Comparison of ENCODE assay signal across 7 cellular contexts in the genomic region with DNA sequence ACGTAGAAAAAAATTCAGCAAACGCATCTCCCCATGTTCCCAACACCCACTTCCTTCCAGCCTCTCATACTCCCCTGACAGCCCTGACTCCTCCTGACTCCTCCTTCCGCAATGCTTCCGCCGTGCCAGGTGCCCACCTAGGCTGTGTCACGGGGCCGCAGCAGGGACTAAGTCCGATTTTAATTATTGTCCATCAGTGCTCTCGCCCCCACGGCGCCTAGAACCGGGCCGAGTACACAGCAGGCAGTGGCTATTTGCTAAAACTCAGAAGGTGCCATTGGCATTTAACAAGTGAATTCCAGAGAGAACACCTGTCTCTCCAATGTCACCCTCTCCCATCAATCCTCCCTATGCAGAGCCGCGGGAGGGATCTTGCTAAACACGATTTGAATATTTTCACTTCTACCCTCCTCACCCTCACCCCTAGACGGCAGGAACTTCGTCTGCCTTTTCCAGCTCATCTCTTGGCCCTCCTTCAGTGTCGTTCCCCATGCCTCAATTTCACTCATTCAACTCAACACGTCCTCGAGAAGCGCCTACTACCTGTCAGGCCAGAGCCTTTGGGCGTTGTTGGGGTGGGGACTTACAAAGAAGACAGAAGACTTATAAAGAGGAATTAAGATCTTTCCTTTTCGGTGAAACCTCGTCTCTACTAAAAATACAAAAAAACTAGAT. TPM values are rescaled to one million over a fixed set of nuclear protein-coding genes. Genes with fewer than 3 reads are reported as not detected.
A peak's percentile ranks its signal among the peaks of the same experiment; 100 is the strongest.
DNase-seq lines count a peak whose midpoint lies in the region; ATAC-seq and TF ChIP-seq lines count a peak whose summit lies in the region.

No MANE protein-coding gene starts in this region.

- TF ChIP-seq CTCF in GM12865 (IDR thresholded peaks at IDR 0.05; ENCODE audit: insufficient read depth, low read depth, low read length, missing control alignments) (no peak), LNCaP clone FGC (IDR thresholded peaks at IDR 0.05; ENCODE audit: control insufficient read depth, extremely low read depth, insufficient read depth) (no peak), WTC11 (IDR thresholded peaks at IDR 0.05) (no peak), fibroblast of the aortic adventitia (IDR thresholded peaks at IDR 0.05; ENCODE audit: insufficient read depth, low read length) (no peak), osteocyte (IDR thresholded peaks at IDR 0.05) (peak; percentile 2), nephron progenitor cell (IDR thresholded peaks at IDR 0.05) (no peak)

- H3K36me3 Mint-ChIP-seq in WTC11 (no peaks in the 10 kb centered on the region), osteocyte (ENCODE audit: unreplicated experiment) (no peaks in the 10 kb centered on the region), nephron progenitor cell (ENCODE audit: low read depth) (no peaks in the 10 kb centered on the region)

- H3K4me3 ChIP-seq in GM12865 (ENCODE audit: low read depth, low read length), result peak overlapping the region; percentile 62
- H3K4me3 ChIP-seq in LNCaP clone FGC (ENCODE audit: low read depth, low read length), result peak overlapping the region; percentile 85
- peak overlapping the region; percentile 89 for H3K4me3 ChIP-seq in fibroblast of the aortic adventitia (ENCODE audit: low read depth, low read length)

- DNase-seq in GM12865 (ENCODE audit: low read depth) (peak; percentile 71), LNCaP clone FGC (ENCODE audit: low read depth) (no peak), WTC11 (ENCODE audit: low spot score) (peak; percentile 29), fibroblast of the aortic adventitia (ENCODE audit: low read depth) (no peak), osteocyte (ENCODE audit: extremely low spot score, unreplicated experiment) (no peak), nephron progenitor cell (no peak)

- H3K27me3 Mint-ChIP-seq in WTC11 (ENCODE audit: low read depth) (peaks cover 7% of the 10 kb centered on the region), osteocyte (ENCODE audit: unreplicated experiment) (peaks cover 5% of the 10 kb centered on the region), nephron progenitor cell (ENCODE audit: low read depth, poor library complexity) (peaks cover 10% of the 10 kb centered on the region)

- H3K9me3 Mint-ChIP-seq in WTC11 (no peaks in the 10 kb centered on the region), osteocyte (ENCODE audit: unreplicated experiment) (no peaks in the 10 kb centered on the region), nephron progenitor cell (no peaks in the 10 kb centered on the region)

- H3K4me1 Mint-ChIP-seq in WTC11 (peaks cover 7% of the 10 kb centered on the region), osteocyte (ENCODE audit: unreplicated experiment) (peaks cover 4% of the 10 kb centered on the region), nephron progenitor cell (peaks cover 8% of the 10 kb centered on the region)

- ATAC-seq in GM21717 (IDR thresholded peaks at IDR 0.05; ENCODE audit: unreplicated experiment), result peak; percentile 21
- peak; percentile 4 for ATAC-seq in WTC11

- POLR2A ChIA-PET in WTC11 (lab: Charles Lee), result interaction anchor here (2.3 kb wide), 1 partner anchor 11 kb away, joined by 6 read pairs; the partner anchor contains the start of gene SHF

- CTCF ChIA-PET in WTC11 (lab: Charles Lee), result interaction anchor here (0.9 to 9.5 kb wide), 8 partner anchors 11 to 203 kb away, joined by 3 to 156 read pairs (median 4); partner anchors contain the start of gene SHF

- H3K27ac Mint-ChIP-seq in WTC11 (peak overlapping the region; percentile 1; the same call in 1 of the 2 replicates), osteocyte (ENCODE audit: unreplicated experiment) (no peak overlapping the region), nephron progenitor cell (no peak overlapping the region)

- H3K4me3 Mint-ChIP-seq in WTC11, result no peak overlapping the region
- H3K4me3 Mint-ChIP-seq in osteocyte (ENCODE audit: unreplicated experiment), result no peak overlapping the region
- no peak overlapping the region for H3K4me3 Mint-ChIP-seq in nephron progenitor cell

TF ChIP-seq in WTC11, 78 proteins besides CTCF, POLR2A, EP300 and RAD21 (continues in another document):
- TF ChIP-seq CBFB (CRISPR knock-in tag; IDR thresholded peaks at IDR 0.05; ENCODE audit: low read depth) (no peak), ARID4B (CRISPR knock-in tag; IDR thresholded peaks at IDR 0.05; ENCODE audit: borderline replicate concordance) (no peak), MXD4 (CRISPR knock-in tag; IDR thresholded peaks at IDR 0.05; ENCODE audit: borderline replicate concordance) (no peak), PRRX2 (CRISPR knock-in tag; IDR thresholded peaks at IDR 0.05) (no peak), ZBTB43 (CRISPR knock-in tag; IDR thresholded peaks at IDR 0.05) (no peak), FOXP4 (CRISPR knock-in tag; IDR thresholded peaks at IDR 0.05) (no peak), NFE2L1 (CRISPR knock-in tag; IDR thresholded peaks at IDR 0.05) (no peak), RELA (CRISPR knock-in tag; IDR thresholded peaks at IDR 0.05; ENCODE audit: borderline replicate concordance) (no peak), JAZF1 (CRISPR knock-in tag; IDR thresholded peaks at IDR 0.05) (no peak), IRF1 (CRISPR knock-in tag; IDR thresholded peaks at IDR 0.05) (no peak), ZNF416 (CRISPR knock-in tag; IDR thresholded peaks at IDR 0.05) (no peak), MYBL2 (CRISPR knock-in tag; IDR thresholded peaks at IDR 0.05) (no peak)

RNA-seq across cellular contexts. Expression of gene SHF, which starts 11.5 kb away (rescaled TPM):
- total RNA-seq in WTC11 (2021) (30.6 to 33.1 TPM (median 31.0 TPM) in 3 replicates), fibroblast of the aortic adventitia (ENCODE audit: low replicate concordance) (1.9 and 11.0 TPM in 2 replicates), osteocyte (15.7 and 15.8 TPM in 2 replicates)

RNA-seq across cellular contexts. Expression of gene SLC28A2, which starts 52.8 kb away (rescaled TPM):
- total RNA-seq in WTC11 (2021) (0.20 TPM in 1 of 3 replicates, not detected in the others), fibroblast of the aortic adventitia (ENCODE audit: low replicate concordance) (not detected in 2 replicates), osteocyte (not detected in 2 replicates)

Comparison
In these comparisons a context has a peak if more than half of its experiments do, and no peak if none do; other contexts are left out.
1. DNase-seq: peak in GM12865 (single experiment) and WTC11 (single experiment); none in LNCaP clone FGC (single experiment), fibroblast of the aortic adventitia (single experiment), osteocyte (single experiment) and nephron progenitor cell (single experiment).
2. Peak in every context shown above with its lines, with median percentiles within 50 percentile points of each other: H3K4me3 ChIP-seq.